ENCODE assay signal across 9 cellular contexts in genomic region chr6:165245287-165245686, GRCh38.
DNase-seq lines count a peak whose midpoint lies in the region; ATAC-seq and TF ChIP-seq lines count a peak whose summit lies in the region.
"Had no signal": no experiment of that assay in that cellular context is flagged by ENCODE, and none has a peak within 500 bp of the region (broad histone marks: within the 10 kb centered on the region; RNA-seq: fewer than 3 reads in every experiment).

No MANE protein-coding gene starts in this region.

- H3K27me3 ChIP-seq in IMR-90 (ENCODE audit: control insufficient read depth, insufficient read depth, low read length), result no peaks in the 10 kb centered on the region

- POLR2A ChIA-PET in IMR-90 (lab: Charles Lee; ENCODE audit: unreplicated experiment), result no interaction called here

- no peak overlapping the region for H4K5ac ChIP-seq in IMR-90 (ENCODE audit: low read depth, low read length)

- no peak overlapping the region for H3K56ac ChIP-seq in IMR-90 (ENCODE audit: extremely low read depth, insufficient read depth, low read length)

- H2BK120ac ChIP-seq in IMR-90 (ENCODE audit: low read depth, low read length), result no peak overlapping the region

- H3K4me3 ChIP-seq in IMR-90 (ENCODE audit: insufficient read depth, low read depth, low read length), result no peak overlapping the region
- H3K4me3 ChIP-seq: skin epidermis had no signal

- no peak overlapping the region for H4K8ac ChIP-seq in IMR-90 (ENCODE audit: low read depth in 2 of 2, low read length in 2 of 2)

- no peak overlapping the region for H3K27ac ChIP-seq in IMR-90 (ENCODE audit: insufficient read depth, low read length)
- H3K27ac ChIP-seq: skin epidermis had no signal

- H3K23ac ChIP-seq in IMR-90 (ENCODE audit: low read depth, low read length), result no peak overlapping the region

- no peaks in the 10 kb centered on the region for H3K9me1 ChIP-seq in IMR-90 (ENCODE audit: insufficient read depth, low read length)

- WGBS in IMR-90 (ENCODE audit: extremely low coverage in 2 of 2, insufficient read length in 1 of 2), 2 experiments, result 40% methylated on average over 1 of the region's 4 CpGs; no CpG with 5 or more reads in 1 of the 2 experiments

- dilution Hi-C loops in IMR-90 (cut with HindIII; ENCODE audit: low sequenced_read_pairs, unreplicated experiment), result no loop called here

- intact Hi-C loops in IMR-90 (cut with micrococcal nuclease), result loop anchor here (10.0 kb wide), 1 partner anchor 1830 kb away; the partner anchor contains the start of gene QKI

- 0 out of 2 replicates have a peak, but pooled peaks have one; percentile 16 for TF ChIP-seq CTCF in IMR-90 (conservative IDR thresholded peaks at IDR 0.05; ENCODE audit: low read depth, low read length)

- no peak overlapping the region for H4K91ac ChIP-seq in IMR-90 (ENCODE audit: insufficient read depth, low read depth, low read length)

- DNase-seq in AG08395 (ENCODE audit: low spot score) (peak; percentile 51), IMR-90 (peak; percentile 2), astrocyte of the hippocampus (ENCODE audit: low read depth, low spot score) (peak; percentile 63), medulla oblongata (ENCODE audit: extremely low spot score) (peak; percentile 50), NCI-H2171 (lab: John Stamatoyannopoulos, UW) (no peak), islet precursor cell (no peak), DMS114 treated with DMSO at 0.1 percent for 48 hours (lab: John Stamatoyannopoulos, UW; ENCODE audit: unreplicated experiment) (no peak)
- no peak for DNase-seq in activated CD4-positive, alpha-beta T cell treated with anti-CD3 and anti-CD28 coated beads for 48 hours

- H3K14ac ChIP-seq in IMR-90 (replicated peaks; ENCODE audit: low read depth, low read length), result no peak overlapping the region

- BruUV-seq in IMR-90 (replicated peaks; lab: Mats Ljungman, UMichigan), result no TSS peak

- TF ChIP-seq RAD21 in IMR-90 (IDR thresholded peaks at IDR 0.05; ENCODE audit: low read length), result no peak

- no peak overlapping the region for H2BK15ac ChIP-seq in IMR-90 (ENCODE audit: low read depth, low read length)

- CTCF ChIA-PET in IMR-90 (lab: Yijun Ruan, JAX), result no interaction called here

- H2AK5ac ChIP-seq in IMR-90 (ENCODE audit: low read depth, low read length), result no peak overlapping the region

- H2AK9ac ChIP-seq in IMR-90 (replicated peaks; ENCODE audit: low read depth, low read length, poor library complexity), result no peak overlapping the region

- H2BK5ac ChIP-seq in IMR-90 (ENCODE audit: low read depth, low read length, poor library complexity, severe bottlenecking), result no peak overlapping the region

- no peaks in the 10 kb centered on the region for H4K20me1 ChIP-seq in IMR-90 (ENCODE audit: insufficient read depth, low read length)

- H3K79me1 ChIP-seq in IMR-90 (ENCODE audit: low read depth in 1 of 2, low read length in 2 of 2), result no peaks in the 10 kb centered on the region

- H3K18ac ChIP-seq in IMR-90 (ENCODE audit: low read depth, low read length), result no peak overlapping the region

- H3K4me1 ChIP-seq in IMR-90 (ENCODE audit: control insufficient read depth, insufficient read depth, low read length), result no peaks in the 10 kb centered on the region

- in situ Hi-C loops in IMR-90 (cut with MboI; ENCODE audit: low sequenced_read_pairs), result no loop called here

- H2BK20ac ChIP-seq in IMR-90 (ENCODE audit: low read depth, low read length), result no peak overlapping the region

- H3K9me3 ChIP-seq in IMR-90 (ENCODE audit: control insufficient read depth, insufficient read depth, low read length), result peaks cover 9% of the 10 kb centered on the region

- no peak overlapping the region for H3K9ac ChIP-seq in IMR-90 (ENCODE audit: low read depth, low read length)

- no peak overlapping the region for H3K4me2 ChIP-seq in IMR-90 (ENCODE audit: low read depth, low read length)

- ATAC-seq in IMR-90 (ENCODE audit: low read depth), result peak; percentile 78

- no peaks in the 10 kb centered on the region for H3K36me3 ChIP-seq in IMR-90 (ENCODE audit: control insufficient read depth, insufficient read depth, low read length)

- no peak overlapping the region for H2AFZ ChIP-seq in IMR-90 (replicated peaks; ENCODE audit: low read length, poor library complexity)

- no peak overlapping the region for H3K4ac ChIP-seq in IMR-90 (ENCODE audit: low read depth, low read length)

- TF ChIP-seq POLR2A in IMR-90 (IDR thresholded peaks at IDR 0.05; ENCODE audit: low read depth, low read length), result no peak

TF ChIP-seq in IMR-90, 13 proteins besides CTCF, POLR2A, EP300 and RAD21:
- TF ChIP-seq RFX5 (IDR thresholded peaks at IDR 0.05; ENCODE audit: low read depth, low read length), result no peak
TF ChIP-seq in IMR-90: peak in this region for 0.

Comparison
In these comparisons a context has a peak if more than half of its experiments do, and no peak if none do; other contexts are left out.
1. DNase-seq: peak in AG08395 (single experiment), IMR-90 (single experiment), astrocyte of the hippocampus (single experiment) and medulla oblongata (single experiment); none in NCI-H2171 (single experiment), islet precursor cell (single experiment), activated CD4-positive, alpha-beta T cell treated with anti-CD3 and anti-CD28 coated beads for 48 hours (single experiment) and DMS114 treated with DMSO at 0.1 percent for 48 hours (single experiment).